9 cellular contexts compared by ENCODE assay signal in the genomic region with DNA sequence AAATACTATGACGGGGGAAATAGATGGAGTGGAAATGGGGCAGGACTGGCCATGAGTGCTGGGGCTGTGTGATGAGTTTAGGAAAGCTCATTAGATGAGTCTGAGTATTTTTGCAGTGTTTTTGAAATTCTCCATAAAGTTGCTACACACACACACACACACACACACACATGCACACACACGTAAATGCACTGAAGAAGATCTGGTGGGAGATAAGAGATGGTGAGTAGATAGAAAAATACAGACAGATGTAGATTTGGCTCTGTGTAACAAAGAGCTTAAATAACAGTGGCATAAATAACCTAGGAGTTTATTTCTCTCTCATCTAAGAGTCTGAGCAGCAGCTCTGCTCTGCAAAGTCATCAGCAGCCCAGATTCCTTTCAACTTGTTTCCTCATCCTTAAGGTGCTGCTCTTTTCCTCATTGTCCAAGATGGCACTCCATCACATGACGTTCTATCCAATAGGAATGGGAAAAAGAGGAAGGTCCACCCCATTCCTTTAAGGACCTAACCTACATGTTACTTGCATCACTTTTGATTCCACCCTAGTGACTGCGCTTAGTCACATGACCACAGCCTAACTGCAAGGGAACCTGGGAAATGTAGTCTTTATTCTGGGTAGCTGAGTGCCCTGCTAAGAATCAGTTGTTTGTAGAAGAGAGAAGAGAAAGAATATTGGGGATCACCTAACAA.
DNase-seq lines count a peak whose midpoint lies in the region; ATAC-seq and TF ChIP-seq lines count a peak whose summit lies in the region.
"Had no signal": no experiment of that assay in that cellular context is flagged by ENCODE, and none has a peak within 500 bp of the region (broad histone marks: within the 10 kb centered on the region; RNA-seq: fewer than 3 reads in every experiment).

No MANE protein-coding gene starts in this region.

- H3K27me3 Mint-ChIP-seq in activated CD8-positive, alpha-beta memory T cell treated with anti-CD3 and anti-CD28 coated beads, Interleukin-2, amount 10 ng/mL, durations not matched to agents 7 days and 5 days = peaks cover 48% of the 10 kb centered on the region
- no peaks in the 10 kb centered on the region for H3K27me3 Mint-ChIP-seq in endodermal cell (ENCODE audit: insufficient read depth)

- H3K4me3 Mint-ChIP-seq in activated CD8-positive, alpha-beta memory T cell treated with anti-CD3 and anti-CD28 coated beads, Interleukin-2, amount 10 ng/mL, durations not matched to agents 7 days and 5 days = no peak overlapping the region
- no peak overlapping the region for H3K4me3 Mint-ChIP-seq in endodermal cell

- peaks cover 25% of the 10 kb centered on the region for H3K4me1 Mint-ChIP-seq in activated CD8-positive, alpha-beta memory T cell treated with anti-CD3 and anti-CD28 coated beads, Interleukin-2, amount 10 ng/mL, durations not matched to agents 7 days and 5 days
- H3K4me1 Mint-ChIP-seq in endodermal cell = peaks cover 5% of the 10 kb centered on the region

- no peak overlapping the region for H3K27ac Mint-ChIP-seq in activated CD8-positive, alpha-beta memory T cell treated with anti-CD3 and anti-CD28 coated beads, Interleukin-2, amount 10 ng/mL, durations not matched to agents 7 days and 5 days
- peak overlapping the region; percentile 41 for H3K27ac Mint-ChIP-seq in endodermal cell

- H3K27me3 ChIP-seq in endodermal cell (ENCODE audit: control insufficient read depth, insufficient read depth, low read length, poor library complexity, severe bottlenecking) (no peaks in the 10 kb centered on the region), left ventricle myocardium inferior (ENCODE audit: low read depth) (peaks cover 66% of the 10 kb centered on the region)

- H3K36me3 ChIP-seq in endodermal cell (ENCODE audit: control insufficient read depth, insufficient read depth, low read length) (no peaks in the 10 kb centered on the region), left ventricle myocardium inferior (no peaks in the 10 kb centered on the region)

- intact Hi-C loops in left ventricle myocardium inferior (cut with micrococcal nuclease) = no loop called here

- ATAC-seq in activated CD8-positive, alpha-beta memory T cell treated with anti-CD3 and anti-CD28 coated beads, Interleukin-2, amount 10 ng/mL, durations not matched to agents 7 days and 5 days = peak; percentile 79
- no peak for ATAC-seq in HG02938 (IDR thresholded peaks at IDR 0.05; ENCODE audit: unreplicated experiment)
- ATAC-seq in GM21423 (IDR thresholded peaks at IDR 0.05; ENCODE audit: unreplicated experiment) = no peak

- DNase-seq in activated CD8-positive, alpha-beta memory T cell treated with anti-CD3 and anti-CD28 coated beads, Interleukin-2, amount 10 ng/mL, durations not matched to agents 7 days and 5 days = no peak
- no peak for DNase-seq in activated CD8-positive, alpha-beta memory T cell treated with anti-CD3 and anti-CD28 coated beads, Interleukin-2, amount 50 U/mL, for 4 hours
- peak; percentile 92 for DNase-seq in NCI-H460 (ENCODE audit: extremely low read depth, low read depth)
- DNase-seq in endodermal cell = peak; percentile 84
- DNase-seq in putamen (ENCODE audit: low spot score) = peak; percentile 14
- no peak for DNase-seq in left ventricle myocardium inferior
- DNase-seq: psoas muscle had no signal

- CTCF ChIA-PET in activated CD8-positive, alpha-beta memory T cell treated with anti-CD3 and anti-CD28 coated beads, Interleukin-2, amount 10 ng/mL, durations not matched to agents 7 days and 5 days (lab: Charles Lee) = no interaction called here

- no peaks in the 10 kb centered on the region for H3K9me3 Mint-ChIP-seq in activated CD8-positive, alpha-beta memory T cell treated with anti-CD3 and anti-CD28 coated beads, Interleukin-2, amount 10 ng/mL, durations not matched to agents 7 days and 5 days (ENCODE audit: low read depth)
- no peaks in the 10 kb centered on the region for H3K9me3 Mint-ChIP-seq in endodermal cell

- TF ChIP-seq CTCF in endodermal cell (conservative IDR thresholded peaks at IDR 0.05) (no peak), left ventricle myocardium inferior (IDR thresholded peaks at IDR 0.05; ENCODE audit: borderline replicate concordance) (no peak)

- H3K4me3 ChIP-seq in endodermal cell (ENCODE audit: low read length) = peak overlapping the region; percentile 15
- no peak overlapping the region for H3K4me3 ChIP-seq in left ventricle myocardium inferior
- H3K4me3 ChIP-seq: psoas muscle had no signal

- H3K36me3 Mint-ChIP-seq in activated CD8-positive, alpha-beta memory T cell treated with anti-CD3 and anti-CD28 coated beads, Interleukin-2, amount 10 ng/mL, durations not matched to agents 7 days and 5 days = no peaks in the 10 kb centered on the region
- H3K36me3 Mint-ChIP-seq in endodermal cell (ENCODE audit: low read depth) = no peaks in the 10 kb centered on the region

- H3K27ac ChIP-seq in endodermal cell (ENCODE audit: low read depth, low read length) (no peak overlapping the region), left ventricle myocardium inferior (replicated peaks) (no peak overlapping the region)
- H3K27ac ChIP-seq: psoas muscle had no signal

- no peak overlapping the region for H3K9ac ChIP-seq in endodermal cell (ENCODE audit: extremely low read depth, low read length, poor library complexity, severe bottlenecking)

- WGBS in endodermal cell (ENCODE audit: insufficient coverage in 1 of 2, insufficient read length in 1 of 2), 2 experiments = 0 to 30% methylated on average over 1 to 4 of the region's 4 CpGs

- H3K4me1 ChIP-seq in endodermal cell (ENCODE audit: control insufficient read depth, insufficient read depth, low read length) (no peaks in the 10 kb centered on the region), left ventricle myocardium inferior (no peaks in the 10 kb centered on the region)
- H3K4me1 ChIP-seq: psoas muscle had no signal

- H3K9me3 ChIP-seq in endodermal cell (ENCODE audit: control insufficient read depth, low read length) (no peaks in the 10 kb centered on the region), left ventricle myocardium inferior (replicated peaks) (no peaks in the 10 kb centered on the region)
- H3K9me3 ChIP-seq: psoas muscle had no signal

Comparison
In these comparisons a context has a peak if more than half of its experiments do, and no peak if none do; other contexts are left out.
1. DNase-seq: peak in NCI-H460 (single experiment), endodermal cell (single experiment) and putamen (single experiment); none in activated CD8-positive, alpha-beta memory T cell treated with anti-CD3 and anti-CD28 coated beads, Interleukin-2, amount 10 ng/mL, durations not matched to agents 7 days and 5 days (single experiment), activated CD8-positive, alpha-beta memory T cell treated with anti-CD3 and anti-CD28 coated beads, Interleukin-2, amount 50 U/mL, for 4 hours (single experiment) and left ventricle myocardium inferior (single experiment).